ENCODE assay signal across 34 cellular contexts in genomic region chr6:109934293-109934692, GRCh38. TPM values are rescaled to one million over a fixed set of nuclear protein-coding genes. Genes with fewer than 3 reads are reported as not detected.
"Had no signal": no experiment of that assay in that cellular context is flagged by ENCODE, and none has a peak within 500 bp of the region (broad histone marks: within the 10 kb centered on the region; RNA-seq: fewer than 3 reads in every experiment).

No MANE protein-coding gene starts in this region.

- DNase-seq: activated B cell treated with CpG ODN at 0.5 μM for 24 hours; activated CD4-positive, alpha-beta memory T cell treated with anti-CD3 and anti-CD28 coated beads for 36 hours; activated CD4-positive, alpha-beta T cell treated with anti-CD3 and anti-CD28 coated beads for 4 hours; activated CD4-positive, alpha-beta T cell treated with anti-CD3 and anti-CD28 coated beads, Interleukin-2, amount 10 ng/mL, durations not matched to agents 24 days and 14 days; activated CD4-positive, alpha-beta T cell treated with anti-CD3 and anti-CD28 coated beads, Interleukin-2, amount 50 U/mL, for 1 hour; activated CD4-positive, alpha-beta T cell treated with anti-CD3 and anti-CD28 coated beads, Interleukin-2, amount 50 U/mL, for 4 hours; activated CD4-positive, CD25-positive, alpha-beta regulatory T cell treated with anti-CD3 and anti-CD28 coated beads, Interleukin-2, amount 50 U/mL, for 72 hours; activated CD8-positive, alpha-beta memory T cell treated with anti-CD3 and anti-CD28 coated beads, Interleukin-2, amount 50 U/mL, for 4 hours; activated CD8-positive, alpha-beta T cell treated with anti-CD3 and anti-CD28 coated beads for 36 hours; activated effector memory CD4-positive, alpha-beta T cell treated with Interleukin-2 at 50 U/mL for 16 hours; activated gamma-delta T cell; activated naive CD4-positive, alpha-beta T cell treated with anti-CD3 and anti-CD28 coated beads, Interleukin-2, amount 10 ng/mL, durations not matched to agents 7 days and 5 days; activated naive CD4-positive, alpha-beta T cell treated with Interleukin-2 at 50 U/mL for 16 hours; activated naive CD8-positive, alpha-beta T cell treated with anti-CD3 and anti-CD28 coated beads, Interleukin-2, amount 10 ng/mL, durations not matched to agents 7 days and 5 days; activated naive CD8-positive, alpha-beta T cell treated with anti-CD3 and anti-CD28 coated beads, Interleukin-2, amount 50 U/mL, for 24 hours; activated T-cell treated with anti-CD3 and anti-CD28 coated beads for 4 hours; activated T-cell treated with anti-CD3 and anti-CD28 coated beads, Interleukin-2, amount 50 U/mL, for 1 hour; activated T-cell treated with anti-CD3 and anti-CD28 coated beads, Interleukin-2, amount 50 U/mL, for 4 hours; amygdala; anterior cingulate cortex; body of pancreas; brain microvascular endothelial cell; central memory CD4-positive, alpha-beta T cell; T-helper 1 cell; T-helper 2 cell; T-helper 9 cell had no signal

- H3K4me1 ChIP-seq: body of pancreas, breast epithelium had no signal

- H3K4me3 ChIP-seq: body of pancreas, breast epithelium had no signal

- ATAC-seq: activated CD8-positive, alpha-beta T cell treated with anti-CD3 and anti-CD28 coated beads for 36 hours; activated naive CD8-positive, alpha-beta T cell treated with anti-CD3 and anti-CD28 coated beads, Interleukin-2, amount 50 U/mL, for 24 hours; activated T-cell treated with anti-CD3 and anti-CD28 coated beads, Interleukin-2, amount 50 U/mL, for 4 hours; body of pancreas had no signal

- H3K27ac ChIP-seq: body of pancreas, brain microvascular endothelial cell, breast epithelium, VCaP had no signal

- H3K9me3 ChIP-seq: body of pancreas, breast epithelium had no signal

- H3K27me3 ChIP-seq: body of pancreas, brain microvascular endothelial cell, breast epithelium had no signal

- H3K36me3 ChIP-seq: brain microvascular endothelial cell, breast epithelium had no signal

- FAIRE-seq: astrocyte, TTC549 had no signal

RNA-seq across cellular contexts. Expression of gene GPR6, which starts 43.8 kb away (rescaled TPM):
- total RNA-seq: activated B cell treated with CpG ODN at 0.5 μM for 24 hours; activated CD4-positive, alpha-beta memory T cell treated with anti-CD3 and anti-CD28 coated beads for 36 hours; activated CD4-positive, alpha-beta T cell treated with anti-CD3 and anti-CD28 coated beads, Interleukin-2, amount 10 ng/mL, durations not matched to agents 24 days and 14 days; activated CD8-positive, alpha-beta memory T cell treated with anti-CD3 and anti-CD28 coated beads for 36 hours; activated CD8-positive, alpha-beta T cell treated with anti-CD3 and anti-CD28 coated beads for 36 hours; activated naive CD8-positive, alpha-beta T cell treated with anti-CD3 and anti-CD28 coated beads, Interleukin-2, amount 10 ng/mL, durations not matched to agents 7 days and 5 days; activated T-cell treated with anti-CD3 and anti-CD28 coated beads, Interleukin-2, amount 50 U/mL, for 4 hours; activated T-helper 2 cell treated with anti-CD3 and anti-CD28 coated beads, Interferon-gamma antibody, Interleukin-2, Interleukin-4, amounts not matched to agents 10 μg/mL and 5 μg/mL and 100 μg/mL, durations not matched to agents 14 hours and 24 hours and 36 hours; astrocyte; body of pancreas; cardiac septum had no signal
- polyA plus RNA-seq: adipose tissue had no signal
